In the genomic region with DNA sequence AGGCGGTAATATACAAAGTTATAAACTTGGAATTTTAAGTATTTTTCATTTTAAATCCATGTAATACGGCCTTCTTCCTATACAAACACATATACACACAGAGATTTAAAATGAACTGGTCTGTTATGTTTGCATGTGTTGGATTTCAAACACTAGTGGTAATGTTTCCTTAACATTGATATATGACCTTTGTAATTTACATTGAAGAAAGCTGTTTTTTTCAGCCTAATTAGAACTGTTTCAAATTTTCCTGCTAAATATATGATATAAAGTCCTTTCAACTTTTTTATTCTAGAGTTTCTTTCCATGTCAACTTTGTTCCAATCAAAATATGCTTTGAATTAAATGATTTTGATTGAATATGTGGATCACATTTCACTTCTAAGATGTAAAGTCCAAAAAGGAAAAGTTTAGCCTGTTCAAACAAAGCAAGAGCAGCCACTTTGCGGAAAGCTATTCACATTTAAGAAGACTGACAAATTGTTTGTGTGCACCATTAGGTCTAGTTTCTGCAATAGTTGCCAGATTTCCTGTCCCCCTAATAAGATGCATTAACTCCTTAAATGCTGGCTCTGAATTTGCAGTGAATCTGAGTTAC, we compare ENCODE assay signal across 1 cellular context.
A peak's percentile ranks its signal among the peaks of the same experiment; 100 is the strongest.
TF ChIP-seq lines count a peak whose summit lies in the region.

No MANE protein-coding gene starts in this region.

TF ChIP-seq in HepG2, 621 proteins besides CTCF, POLR2A, EP300 and RAD21 (continued from another document):
- TF ChIP-seq, protein P1, sequence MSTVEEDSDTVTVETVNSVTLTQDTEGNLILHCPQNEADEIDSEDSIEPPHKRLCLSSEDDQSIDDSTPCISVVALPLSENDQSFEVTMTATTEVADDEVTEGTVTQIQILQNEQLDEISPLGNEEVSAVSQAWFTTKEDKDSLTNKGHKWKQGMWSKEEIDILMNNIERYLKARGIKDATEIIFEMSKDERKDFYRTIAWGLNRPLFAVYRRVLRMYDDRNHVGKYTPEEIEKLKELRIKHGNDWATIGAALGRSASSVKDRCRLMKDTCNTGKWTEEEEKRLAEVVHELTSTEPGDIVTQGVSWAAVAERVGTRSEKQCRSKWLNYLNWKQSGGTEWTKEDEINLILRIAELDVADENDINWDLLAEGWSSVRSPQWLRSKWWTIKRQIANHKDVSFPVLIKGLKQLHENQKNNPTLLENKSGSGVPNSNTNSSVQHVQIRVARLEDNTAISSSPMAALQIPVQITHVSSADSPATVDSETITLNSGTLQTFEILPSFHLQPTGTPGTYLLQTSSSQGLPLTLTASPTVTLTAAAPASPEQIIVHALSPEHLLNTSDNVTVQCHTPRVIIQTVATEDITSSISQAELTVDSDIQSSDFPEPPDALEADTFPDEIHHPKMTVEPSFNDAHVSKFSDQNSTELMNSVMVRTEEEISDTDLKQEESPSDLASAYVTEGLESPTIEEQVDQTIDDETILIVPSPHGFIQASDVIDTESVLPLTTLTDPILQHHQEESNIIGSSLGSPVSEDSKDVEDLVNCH (CRISPR knock-in tag; IDR thresholded peaks at IDR 0.05), result no peak
- TF ChIP-seq, protein P2, sequence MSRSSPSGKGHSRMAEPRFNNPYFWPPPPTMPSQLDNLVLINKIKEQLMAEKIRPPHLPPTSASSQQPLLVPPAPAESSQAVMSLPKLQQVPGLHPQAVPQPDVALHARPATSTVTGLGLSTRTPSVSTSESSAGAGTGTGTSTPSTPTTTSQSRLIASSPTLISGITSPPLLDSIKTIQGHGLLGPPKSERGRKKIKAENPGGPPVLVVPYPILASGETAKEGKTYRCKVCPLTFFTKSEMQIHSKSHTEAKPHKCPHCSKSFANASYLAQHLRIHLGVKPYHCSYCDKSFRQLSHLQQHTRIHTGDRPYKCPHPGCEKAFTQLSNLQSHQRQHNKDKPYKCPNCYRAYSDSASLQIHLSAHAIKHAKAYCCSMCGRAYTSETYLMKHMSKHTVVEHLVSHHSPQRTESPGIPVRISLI (CRISPR knock-in tag; IDR thresholded peaks at IDR 0.05; ENCODE audit: borderline replicate concordance), result peak; percentile 74; the same call in 1 of the 2 replicates
- no peak for TF ChIP-seq YEATS4 (CRISPR knock-in tag; IDR thresholded peaks at IDR 0.05; ENCODE audit: borderline replicate concordance)
- TF ChIP-seq ADNP (CRISPR knock-in tag; IDR thresholded peaks at IDR 0.05), result no peak
- 0 out of 2 replicates have a peak, but pooled peaks have one; percentile 7 for TF ChIP-seq PPARG (CRISPR knock-in tag; conservative IDR thresholded peaks at IDR 0.05)
- peak; percentile 71; the same call in 1 of the 2 replicates for TF ChIP-seq NCOR1 (IDR thresholded peaks at IDR 0.05; ENCODE audit: borderline replicate concordance, low read length)
- no peak for TF ChIP-seq ZNF644 (CRISPR knock-in tag; IDR thresholded peaks at IDR 0.05; ENCODE audit: low read depth)
- TF ChIP-seq FOXA1 (IDR thresholded peaks at IDR 0.05), result no peak
- TF ChIP-seq FOXA1 (CRISPR knock-in tag; IDR thresholded peaks at IDR 0.05), result 0 out of 2 replicates have a peak, but pooled peaks have one; percentile 15
- peak; percentile 78; the same call in 1 of the 2 replicates for TF ChIP-seq SIX1 (CRISPR knock-in tag; IDR thresholded peaks at IDR 0.05; ENCODE audit: borderline replicate concordance)
- no peak for TF ChIP-seq SOX6 (IDR thresholded peaks at IDR 0.05)
- TF ChIP-seq SOX6 (CRISPR knock-in tag; IDR thresholded peaks at IDR 0.05), result peak; percentile 45; the same call in 1 of the 2 replicates
- TF ChIP-seq HNF4A (CRISPR knock-in tag; IDR thresholded peaks at IDR 0.05), result peak; percentile 69
- no peak for TF ChIP-seq ZNF550 (CRISPR knock-in tag; IDR thresholded peaks at IDR 0.05; ENCODE audit: borderline replicate concordance)
- TF ChIP-seq PRMT3 (CRISPR knock-in tag; IDR thresholded peaks at IDR 0.05; ENCODE audit: borderline replicate concordance, low read depth), result no peak
- no peak for TF ChIP-seq ZNF605 (CRISPR knock-in tag; IDR thresholded peaks at IDR 0.05)
- TF ChIP-seq, protein P3, sequence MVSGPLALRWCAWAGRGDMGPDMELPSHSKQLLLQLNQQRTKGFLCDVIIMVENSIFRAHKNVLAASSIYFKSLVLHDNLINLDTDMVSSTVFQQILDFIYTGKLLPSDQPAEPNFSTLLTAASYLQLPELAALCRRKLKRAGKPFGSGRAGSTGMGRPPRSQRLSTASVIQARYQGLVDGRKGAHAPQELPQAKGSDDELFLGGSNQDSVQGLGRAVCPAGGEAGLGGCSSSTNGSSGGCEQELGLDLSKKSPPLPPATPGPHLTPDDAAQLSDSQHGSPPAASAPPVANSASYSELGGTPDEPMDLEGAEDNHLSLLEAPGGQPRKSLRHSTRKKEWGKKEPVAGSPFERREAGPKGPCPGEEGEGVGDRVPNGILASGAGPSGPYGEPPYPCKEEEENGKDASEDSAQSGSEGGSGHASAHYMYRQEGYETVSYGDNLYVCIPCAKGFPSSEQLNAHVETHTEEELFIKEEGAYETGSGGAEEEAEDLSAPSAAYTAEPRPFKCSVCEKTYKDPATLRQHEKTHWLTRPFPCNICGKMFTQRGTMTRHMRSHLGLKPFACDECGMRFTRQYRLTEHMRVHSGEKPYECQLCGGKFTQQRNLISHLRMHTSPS (CRISPR knock-in tag; IDR thresholded peaks at IDR 0.05; ENCODE audit: low read depth), result no peak
- peak; percentile 86 for TF ChIP-seq GFI1 (CRISPR knock-in tag; IDR thresholded peaks at IDR 0.05; ENCODE audit: borderline replicate concordance)
- TF ChIP-seq ZNF496 (CRISPR knock-in tag; IDR thresholded peaks at IDR 0.05; ENCODE audit: insufficient replicate concordance), result no peak
- peak; percentile 44; the same call in 1 of the 2 replicates for TF ChIP-seq GATAD2A (CRISPR knock-in tag; IDR thresholded peaks at IDR 0.05)
- no peak for TF ChIP-seq SMAD1 (CRISPR knock-in tag; IDR thresholded peaks at IDR 0.05; ENCODE audit: borderline replicate concordance, low read depth)
- TF ChIP-seq CREM (IDR thresholded peaks at IDR 0.05), result 0 out of 2 replicates have a peak, but pooled peaks have one; percentile 26
- TF ChIP-seq CREM (CRISPR knock-in tag; IDR thresholded peaks at IDR 0.05), result no peak
- peak; percentile 42; the same call in 1 of the 2 replicates for TF ChIP-seq HMG20A (CRISPR knock-in tag; IDR thresholded peaks at IDR 0.05; ENCODE audit: borderline replicate concordance)
- TF ChIP-seq, protein P4, sequence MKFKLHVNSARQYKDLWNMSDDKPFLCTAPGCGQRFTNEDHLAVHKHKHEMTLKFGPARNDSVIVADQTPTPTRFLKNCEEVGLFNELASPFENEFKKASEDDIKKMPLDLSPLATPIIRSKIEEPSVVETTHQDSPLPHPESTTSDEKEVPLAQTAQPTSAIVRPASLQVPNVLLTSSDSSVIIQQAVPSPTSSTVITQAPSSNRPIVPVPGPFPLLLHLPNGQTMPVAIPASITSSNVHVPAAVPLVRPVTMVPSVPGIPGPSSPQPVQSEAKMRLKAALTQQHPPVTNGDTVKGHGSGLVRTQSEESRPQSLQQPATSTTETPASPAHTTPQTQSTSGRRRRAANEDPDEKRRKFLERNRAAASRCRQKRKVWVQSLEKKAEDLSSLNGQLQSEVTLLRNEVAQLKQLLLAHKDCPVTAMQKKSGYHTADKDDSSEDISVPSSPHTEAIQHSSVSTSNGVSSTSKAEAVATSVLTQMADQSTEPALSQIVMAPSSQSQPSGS (CRISPR knock-in tag; IDR thresholded peaks at IDR 0.05), result 0 out of 2 replicates have a peak, but pooled peaks have one; percentile 17
